ENCODE assay signal across 14 cellular contexts in genomic region chr14:61653507-61653906, GRCh38. TPM values are rescaled to one million over a fixed set of nuclear protein-coding genes. Genes with fewer than 3 reads are reported as not detected.
DNase-seq lines count a peak whose midpoint lies in the region; FAIRE-seq and TF ChIP-seq lines count a peak whose summit lies in the region.
"Had no signal": no experiment of that assay in that cellular context is flagged by ENCODE, and none has a peak within 500 bp of the region (broad histone marks: within the 10 kb centered on the region; RNA-seq: fewer than 3 reads in every experiment).

No MANE protein-coding gene starts in this region.

- H3K4me3 ChIP-seq in MG63 (no peak overlapping the region), bronchial epithelial cell (ENCODE audit: low read depth, low read length) (no peak overlapping the region)
- H3K4me3 ChIP-seq: GM12878 had no signal

- peaks cover 43% of the 10 kb centered on the region for H3K4me1 Mint-ChIP-seq in activated CD4-positive, alpha-beta memory T cell treated with anti-CD3 and anti-CD28 coated beads, Interleukin-2, amount 10 ng/mL, durations not matched to agents 7 days and 5 days

- no peak overlapping the region for H3K4me3 Mint-ChIP-seq in activated CD4-positive, alpha-beta memory T cell treated with anti-CD3 and anti-CD28 coated beads, Interleukin-2, amount 10 ng/mL, durations not matched to agents 7 days and 5 days
- H3K4me3 Mint-ChIP-seq: activated T-cell treated with anti-CD3 and anti-CD28 coated beads, Interleukin-2, amount 50 U/mL, for 72 hours; T-helper 1 cell treated with Interleukin-12 subunit alpha and Interleukin-12 subunit beta and Interleukin-4 antibody, amounts not matched to agents 30 μg/mL and 1 μg/mL, for 36 hours had no signal

- no peak for FAIRE-seq in bronchial epithelial cell (lab: Jason Lieb, UNC)
- FAIRE-seq: GM12878 had no signal

- no peak overlapping the region for H3K27ac Mint-ChIP-seq in activated CD4-positive, alpha-beta memory T cell treated with anti-CD3 and anti-CD28 coated beads, Interleukin-2, amount 10 ng/mL, durations not matched to agents 7 days and 5 days
- H3K27ac Mint-ChIP-seq: activated T-cell treated with anti-CD3 and anti-CD28 coated beads, Interleukin-2, amount 50 U/mL, for 72 hours; T-helper 1 cell treated with Interleukin-12 subunit alpha and Interleukin-12 subunit beta and Interleukin-4 antibody, amounts not matched to agents 30 μg/mL and 1 μg/mL, for 36 hours had no signal

- no peaks in the 10 kb centered on the region for H3K27me3 ChIP-seq in MG63
- H3K27me3 ChIP-seq in bronchial epithelial cell (ENCODE audit: control insufficient read depth, insufficient read depth, low read length): no peaks in the 10 kb centered on the region

- POLR2A ChIA-PET in activated CD4-positive, alpha-beta memory T cell treated with anti-CD3 and anti-CD28 coated beads, Interleukin-2, amount 10 ng/mL, durations not matched to agents 7 days and 5 days (lab: Charles Lee): no interaction called here

- H3K36me3 ChIP-seq in MG63 (no peaks in the 10 kb centered on the region), bronchial epithelial cell (ENCODE audit: control insufficient read depth, insufficient read depth, low read length) (no peaks in the 10 kb centered on the region)

- peaks cover 14% of the 10 kb centered on the region for H3K36me3 Mint-ChIP-seq in activated CD4-positive, alpha-beta memory T cell treated with anti-CD3 and anti-CD28 coated beads, Interleukin-2, amount 10 ng/mL, durations not matched to agents 7 days and 5 days (ENCODE audit: low read depth)

- peak; percentile 44 for DNase-seq in AG08396 (ENCODE audit: low spot score)
- peak; percentile 19 for DNase-seq in MG63
- peak; percentile 86 for DNase-seq in bronchial epithelial cell (ENCODE audit: low read depth)
- peak; percentile 68 for DNase-seq in islet precursor cell
- no peak for DNase-seq in NCI-H1417 treated with DMSO at 0.1 percent for 48 hours (lab: John Stamatoyannopoulos, UW)
- no peak for DNase-seq in stimulated activated CD4-positive, alpha-beta T cell treated with anti-CD3 and anti-CD28 coated beads, Interleukin-2, amount 100 ng/mL, for 48 hours
- DNase-seq in activated effector memory CD4-positive, alpha-beta T cell treated with Interleukin-2 at 50 U/mL for 16 hours: no peak
- no peak for DNase-seq in activated CD4-positive, alpha-beta memory T cell treated with anti-CD3 and anti-CD28 coated beads, Interleukin-2, amount 10 ng/mL, durations not matched to agents 7 days and 5 days
- DNase-seq: activated T-cell treated with anti-CD3 and anti-CD28 coated beads, Interleukin-2, amount 50 U/mL, for 72 hours; effector memory CD4-positive, alpha-beta T cell; mesendoderm; NCI-H2107 had no signal

- H3K27me3 Mint-ChIP-seq in activated CD4-positive, alpha-beta memory T cell treated with anti-CD3 and anti-CD28 coated beads, Interleukin-2, amount 10 ng/mL, durations not matched to agents 7 days and 5 days: peaks cover 9% of the 10 kb centered on the region

- CTCF ChIA-PET in activated CD4-positive, alpha-beta memory T cell treated with anti-CD3 and anti-CD28 coated beads, Interleukin-2, amount 10 ng/mL, durations not matched to agents 7 days and 5 days (lab: Charles Lee): no interaction called here

- no peak for TF ChIP-seq CTCF in bronchial epithelial cell (IDR thresholded peaks at IDR 0.05; ENCODE audit: insufficient read depth, low read length, severe bottlenecking)

- H3K9me3 Mint-ChIP-seq in activated CD4-positive, alpha-beta memory T cell treated with anti-CD3 and anti-CD28 coated beads, Interleukin-2, amount 10 ng/mL, durations not matched to agents 7 days and 5 days: peaks cover 2% of the 10 kb centered on the region
- H3K9me3 Mint-ChIP-seq: activated T-cell treated with anti-CD3 and anti-CD28 coated beads, Interleukin-2, amount 50 U/mL, for 72 hours had no signal

- H3K9me3 ChIP-seq in MG63: no peaks in the 10 kb centered on the region

RNA-seq across cellular contexts. Expression of gene HIF1A, which starts 41.8 kb away (rescaled TPM):
- total RNA-seq in MG63 (2014; rRNA removed; shearing (Covaris generic); ENCODE audit: low replicate concordance): 58.5 and 77.4 TPM in 2 replicates
- total RNA-seq in bronchial epithelial cell: 220 and 594 TPM in 2 replicates
- 100 to 1,000 TPM; 153 to 158 TPM for total RNA-seq in activated CD4-positive, alpha-beta memory T cell treated with anti-CD3 and anti-CD28 coated beads, Interleukin-2, amount 10 ng/mL, durations not matched to agents 7 days and 5 days

Comparison
In these comparisons a context has a peak if more than half of its experiments do, and no peak if none do; other contexts are left out.
1. DNase-seq: peak in AG08396 (single experiment), MG63 (single experiment), bronchial epithelial cell (single experiment) and islet precursor cell (single experiment); none in NCI-H1417 treated with DMSO at 0.1 percent for 48 hours (single experiment), stimulated activated CD4-positive, alpha-beta T cell treated with anti-CD3 and anti-CD28 coated beads, Interleukin-2, amount 100 ng/mL, for 48 hours (0 of 2), activated effector memory CD4-positive, alpha-beta T cell treated with Interleukin-2 at 50 U/mL for 16 hours (single experiment) and activated CD4-positive, alpha-beta memory T cell treated with anti-CD3 and anti-CD28 coated beads, Interleukin-2, amount 10 ng/mL, durations not matched to agents 7 days and 5 days (single experiment).